In the genomic region with DNA sequence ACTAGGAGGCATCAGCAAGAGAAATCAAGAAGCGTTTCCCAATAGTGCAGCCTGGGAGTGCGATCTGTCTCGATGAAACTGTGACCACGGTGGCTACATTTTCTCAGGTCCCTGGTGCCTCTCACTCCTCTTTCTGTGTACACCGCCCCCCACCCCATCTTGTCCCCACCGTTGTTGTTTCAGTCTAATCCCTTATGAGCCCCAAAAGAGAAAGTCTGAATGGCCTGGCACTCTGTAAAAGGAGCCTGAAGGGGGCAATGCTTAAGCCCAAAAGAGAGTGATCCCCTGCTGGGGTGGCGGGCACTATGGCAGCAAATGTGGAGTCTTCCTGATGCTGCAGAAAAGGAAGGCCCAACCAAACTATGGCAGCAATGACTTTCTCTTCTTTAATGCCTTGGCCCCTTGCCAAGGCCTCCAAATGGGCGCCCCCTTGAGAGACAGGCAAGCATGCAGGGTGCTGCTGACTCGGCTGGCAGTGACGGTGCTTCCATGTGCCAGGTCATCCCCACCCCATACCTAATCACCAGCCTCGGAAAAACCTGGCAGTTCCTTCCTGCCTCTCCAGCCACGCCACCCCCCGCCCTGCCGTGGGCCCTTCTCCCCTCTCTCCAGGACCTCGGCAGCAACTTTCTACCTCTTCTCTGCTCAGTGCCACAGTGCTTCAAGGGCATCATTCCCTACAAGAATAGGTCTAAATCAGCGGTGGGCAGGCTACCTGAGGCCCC, we compare ENCODE assay signal across 21 cellular contexts.
DNase-seq lines count a peak whose midpoint lies in the region; ATAC-seq and TF ChIP-seq lines count a peak whose summit lies in the region.
"Had no signal": no experiment of that assay in that cellular context is flagged by ENCODE, and none has a peak within 500 bp of the region (broad histone marks: within the 10 kb centered on the region; RNA-seq: fewer than 3 reads in every experiment).

No MANE protein-coding gene starts in this region.

- no peak overlapping the region for H3K27ac Mint-ChIP-seq in activated naive CD4-positive, alpha-beta T cell treated with anti-CD3 and anti-CD28 coated beads for 36 hours
- H3K27ac Mint-ChIP-seq: mesothelial cell of epicardium; stimulated activated effector memory CD8-positive, alpha-beta T cell treated with anti-CD3 and anti-CD28 coated beads, Interleukin-12 subunit alpha, Interleukin-12 subunit beta, amount 100 ng/mL, for 72 hours; T-helper 17 cell had no signal

- H3K4me3 ChIP-seq in NB4 (ENCODE audit: low read depth, low read length) (no peak overlapping the region), coronary artery (no peak overlapping the region)
- H3K4me3 ChIP-seq: SJSA1, transverse colon had no signal

- no peaks in the 10 kb centered on the region for H3K9me3 Mint-ChIP-seq in activated naive CD4-positive, alpha-beta T cell treated with anti-CD3 and anti-CD28 coated beads for 36 hours
- H3K9me3 Mint-ChIP-seq: mesothelial cell of epicardium; stimulated activated effector memory CD8-positive, alpha-beta T cell treated with anti-CD3 and anti-CD28 coated beads, Interleukin-12 subunit alpha, Interleukin-12 subunit beta, amount 100 ng/mL, for 72 hours had no signal

- H3K4me3 Mint-ChIP-seq in activated naive CD4-positive, alpha-beta T cell treated with anti-CD3 and anti-CD28 coated beads for 36 hours, result no peak overlapping the region
- H3K4me3 Mint-ChIP-seq: mesothelial cell of epicardium; stimulated activated effector memory CD8-positive, alpha-beta T cell treated with anti-CD3 and anti-CD28 coated beads, Interleukin-12 subunit alpha, Interleukin-12 subunit beta, amount 100 ng/mL, for 72 hours; T-helper 17 cell had no signal

- TF ChIP-seq CTCF in NB4 (IDR thresholded peaks at IDR 0.05; ENCODE audit: low read depth, low read length), result no peak
- no peak for TF ChIP-seq CTCF in coronary artery (IDR thresholded peaks at IDR 0.05)

- intact Hi-C loops in sciatic nerve (cut with DNase I), result no loop called here
- intact Hi-C loops in activated naive CD4-positive, alpha-beta T cell treated with anti-CD3 and anti-CD28 coated beads for 36 hours (cut with micrococcal nuclease), result no loop called here

- CTCF ChIA-PET in activated naive CD4-positive, alpha-beta T cell treated with anti-CD3 and anti-CD28 coated beads for 36 hours (lab: Charles Lee), result no interaction called here

- TF ChIP-seq POLR2A in NB4 (IDR thresholded peaks at IDR 0.05; ENCODE audit: extremely low read depth, insufficient read length), result no peak

- H3K36me3 Mint-ChIP-seq in activated naive CD4-positive, alpha-beta T cell treated with anti-CD3 and anti-CD28 coated beads for 36 hours (ENCODE audit: low read depth), result no peaks in the 10 kb centered on the region
- H3K36me3 Mint-ChIP-seq: mesothelial cell of epicardium; stimulated activated effector memory CD8-positive, alpha-beta T cell treated with anti-CD3 and anti-CD28 coated beads, Interleukin-12 subunit alpha, Interleukin-12 subunit beta, amount 100 ng/mL, for 72 hours had no signal

- no peak overlapping the region for H3K27ac ChIP-seq in coronary artery
- H3K27ac ChIP-seq: SJSA1, transverse colon, VCaP had no signal

- DNase-seq in NCI-H1436 (lab: John Stamatoyannopoulos, UW) (peak; percentile 28), NCI-H1436 treated with DMSO at 0.1 percent for 48 hours (lab: John Stamatoyannopoulos, UW) (no peak), NB4 (ENCODE audit: low read depth) (peak; percentile 15), coronary artery (ENCODE audit: low spot score) (peak; percentile 49), sciatic nerve (ENCODE audit: low spot score) (peak; percentile 43)
- DNase-seq in activated naive CD4-positive, alpha-beta T cell treated with anti-CD3 and anti-CD28 coated beads for 36 hours, result no peak
- DNase-seq: 8988T; KBM-7; NCI-H1048; NCI-H774; PC-3; stimulated activated CD4-positive, alpha-beta T cell treated with anti-CD3 and anti-CD28 coated beads, Interleukin-15, amount 100 ng/mL, for 24 hours; T-helper 17 cell; transverse colon had no signal

- peaks cover 2% of the 10 kb centered on the region for H3K27me3 Mint-ChIP-seq in activated naive CD4-positive, alpha-beta T cell treated with anti-CD3 and anti-CD28 coated beads for 36 hours (ENCODE audit: low read depth)

- H3K4me1 Mint-ChIP-seq in activated naive CD4-positive, alpha-beta T cell treated with anti-CD3 and anti-CD28 coated beads for 36 hours (ENCODE audit: low read depth), result no peaks in the 10 kb centered on the region
- H3K4me1 Mint-ChIP-seq: mesothelial cell of epicardium; stimulated activated effector memory CD8-positive, alpha-beta T cell treated with anti-CD3 and anti-CD28 coated beads, Interleukin-12 subunit alpha, Interleukin-12 subunit beta, amount 100 ng/mL, for 72 hours; T-helper 17 cell had no signal

- ATAC-seq in sciatic nerve (no peak), HG03432 (IDR thresholded peaks at IDR 0.05; ENCODE audit: unreplicated experiment) (no peak), HG03280 (IDR thresholded peaks at IDR 0.05; ENCODE audit: unreplicated experiment) (no peak)
- ATAC-seq: esophagus mucosa; PC-3; stimulated activated effector memory CD8-positive, alpha-beta T cell treated with anti-CD3 and anti-CD28 coated beads, Interleukin-12 subunit alpha, Interleukin-12 subunit beta, amount 100 ng/mL, for 72 hours; T-helper 17 cell had no signal

Comparison
In these comparisons a context has a peak if more than half of its experiments do, and no peak if none do; other contexts are left out.
1. DNase-seq: peak in NCI-H1436 (single experiment), NB4 (single experiment), coronary artery (single experiment) and sciatic nerve (single experiment); none in NCI-H1436 treated with DMSO at 0.1 percent for 48 hours (single experiment) and activated naive CD4-positive, alpha-beta T cell treated with anti-CD3 and anti-CD28 coated beads for 36 hours (single experiment).